ENCODE assay signal across 8 cellular contexts in genomic region chr15:68154923-68155559, GRCh38. TPM values are rescaled to one million over a fixed set of nuclear protein-coding genes. Genes with fewer than 3 reads are reported as not detected.
A peak's percentile ranks its signal among the peaks of the same experiment; 100 is the strongest.
DNase-seq lines count a peak whose midpoint lies in the region; ATAC-seq, FAIRE-seq and TF ChIP-seq lines count a peak whose summit lies in the region.

No MANE protein-coding gene starts in this region.

- BruUV-seq in K562 (replicated peaks; lab: Mats Ljungman, UMichigan), result no TSS peak

- DNase-seq in BE2C (peak; percentile 55), GM12891 (ENCODE audit: insufficient read length, low spot score) (no peak), NCI-H446 (lab: John Stamatoyannopoulos, UW) (peak; percentile 4 to 65), K562 (ENCODE audit: extremely low read depth in 1 of 4, low spot score in 3 of 4) (peak in 3 of 4 experiments; percentile 24 to 56 (median 26)), iPS DF 4.7 (ENCODE audit: extremely low read depth, low spot score) (peak; percentile 19)
- DNase-seq in stimulated activated naive B cell treated with anti-CD40 and anti-IgM and Interleukin-4, amounts not matched to agents 10 μg/mL and 1 μg/mL and 100 μg/mL, for 72 hours, result peak; percentile 10
- DNase-seq in effector CD8-positive, alpha-beta T cell (lab: John Stamatoyannopoulos, UW), result no peak

- intact Hi-C loops in K562 (cut with micrococcal nuclease), result loop anchor here (1.0 to 10.0 kb wide), 2 partner anchors 100 to 292 kb away; partner anchors contain the start of gene PIAS1

- no peak overlapping the region for H3K27ac Mint-ChIP-seq in stimulated activated naive B cell treated with anti-CD40 and anti-IgM and Interleukin-4, amounts not matched to agents 10 μg/mL and 1 μg/mL and 100 μg/mL, for 72 hours

- H3K79me2 ChIP-seq in K562 (ENCODE audit: control insufficient read depth, insufficient read depth, low read length), result no peaks in the 10 kb centered on the region

- H3K27me3 ChIP-seq in BE2C (no peaks in the 10 kb centered on the region), K562 (ENCODE audit: control insufficient read depth in 2 of 2, insufficient read depth in 2 of 2, low read length in 2 of 2) (no peaks in the 10 kb centered on the region)

- no peaks in the 10 kb centered on the region for H3K9me1 ChIP-seq in K562 (ENCODE audit: control insufficient read depth, insufficient read depth, low read length)

- CTCF ChIA-PET in K562 (lab: Yijun Ruan, JAX; ENCODE audit: low intra/inter-chr PET ratio), result interaction anchor here (0.9 to 2.1 kb wide), 4 partner anchors 288 to 315 kb away, joined by 3 to 13 read pairs (median 4); partner anchors contain the start of gene RNU6-1

- peaks cover 3% of the 10 kb centered on the region for H3K36me3 ChIP-seq in BE2C
- peaks cover 55% of the 10 kb centered on the region for H3K36me3 ChIP-seq in K562 (ENCODE audit: control insufficient read depth, insufficient read depth, low read length)

- H3K4me2 ChIP-seq in K562 (ENCODE audit: insufficient read depth, low read length), result no peak overlapping the region

- TF ChIP-seq RAD21 in K562 (CRISPR knock-in tag; conservative IDR thresholded peaks at IDR 0.05 in 1 of 2, IDR thresholded peaks at IDR 0.05 in 1 of 2), result peak; percentile 84 to 85

- H3K4me3 ChIP-seq in BE2C (ENCODE audit: low read depth, low read length) (no peak overlapping the region), K562 (no peak overlapping the region)

- TF ChIP-seq CTCF in BE2C (IDR thresholded peaks at IDR 0.05; ENCODE audit: low read depth, low read length) (peak; percentile 87), K562 (IDR thresholded peaks at IDR 0.05 in 2 of 3, conservative IDR thresholded peaks at IDR 0.05 in 1 of 3; ENCODE audit: insufficient read depth in 2 of 3, low read depth in 1 of 3, low read length in 3 of 3) (peak; percentile 56 to 79 (median 58))

- no peaks in the 10 kb centered on the region for H3K9me3 ChIP-seq in BE2C
- no peaks in the 10 kb centered on the region for H3K9me3 ChIP-seq in K562 (replicated peaks; ENCODE audit: control insufficient read depth, insufficient read depth, low read depth, low read length)

- no peaks in the 10 kb centered on the region for H4K20me1 ChIP-seq in K562 (replicated peaks; ENCODE audit: control insufficient read depth, insufficient read depth, low read length)

- WGBS in K562 (ENCODE audit: insufficient coverage, low coverage, missing lambda C conversion rate), result 66% methylated on average over 4 of the region's 4 CpGs

- H3K4me1 ChIP-seq in BE2C (no peaks in the 10 kb centered on the region), K562 (replicated peaks in 1 of 2; ENCODE audit: control insufficient read depth in 2 of 2, insufficient read depth in 2 of 2, low read length in 2 of 2) (no peaks in the 10 kb centered on the region)

- no peak overlapping the region for H3K4me3 Mint-ChIP-seq in stimulated activated naive B cell treated with anti-CD40 and anti-IgM and Interleukin-4, amounts not matched to agents 10 μg/mL and 1 μg/mL and 100 μg/mL, for 72 hours

- no peaks in the 10 kb centered on the region for H3K4me1 Mint-ChIP-seq in stimulated activated naive B cell treated with anti-CD40 and anti-IgM and Interleukin-4, amounts not matched to agents 10 μg/mL and 1 μg/mL and 100 μg/mL, for 72 hours

- TF ChIP-seq POLR2A in GM12891 (IDR thresholded peaks at IDR 0.05; ENCODE audit: low read depth, low read length) (no peak), K562 (conservative IDR thresholded peaks at IDR 0.05) (no peak)

- H3K9ac ChIP-seq in K562 (ENCODE audit: insufficient read depth in 1 of 2, low read depth in 2 of 2, low read length in 2 of 2), result no peak overlapping the region

- TF ChIP-seq EP300 in K562 (IDR thresholded peaks at IDR 0.05; ENCODE audit: low read length), result no peak

- peaks cover 13 to 20% of the 10 kb centered on the region in 2 donors for H3K36me3 Mint-ChIP-seq in stimulated activated naive B cell treated with anti-CD40 and anti-IgM and Interleukin-4, amounts not matched to agents 10 μg/mL and 1 μg/mL and 100 μg/mL, for 72 hours

- no peaks in the 10 kb centered on the region for H3K27me3 Mint-ChIP-seq in stimulated activated naive B cell treated with anti-CD40 and anti-IgM and Interleukin-4, amounts not matched to agents 10 μg/mL and 1 μg/mL and 100 μg/mL, for 72 hours

- H3K9me3 Mint-ChIP-seq in stimulated activated naive B cell treated with anti-CD40 and anti-IgM and Interleukin-4, amounts not matched to agents 10 μg/mL and 1 μg/mL and 100 μg/mL, for 72 hours, result no peaks in the 10 kb centered on the region

- peak; percentile 66; the same call in 2 of the 3 replicates for ATAC-seq in K562
- ATAC-seq in stimulated activated naive B cell treated with anti-CD40 and anti-IgM and Interleukin-4, amounts not matched to agents 10 μg/mL and 1 μg/mL and 100 μg/mL, for 72 hours (replicated peaks), result no peak
- no peak for ATAC-seq in HG02678 (IDR thresholded peaks at IDR 0.05; ENCODE audit: unreplicated experiment)

- no peak overlapping the region for H2AFZ ChIP-seq in K562 (ENCODE audit: low read depth, low read length)

- in situ Hi-C loops in K562 (cut with MboI), result no loop called here

- FAIRE-seq in GM12891 (lab: Jason Lieb, UNC) (peak; percentile 75), K562 (lab: Jason Lieb, UNC) (peak; percentile 89)

- POLR2A ChIA-PET in K562 (lab: Yijun Ruan, JAX), result interaction anchor here (1.0 to 1.5 kb wide), 5 partner anchors 14 to 314 kb away, joined by 3 to 6 read pairs (median 4); partner anchors contain the start of gene PIAS1

- no peak overlapping the region for H3K27ac ChIP-seq in K562 (ENCODE audit: extremely low read depth, low read depth, low read length)

TF ChIP-seq in GM12891, 5 proteins besides CTCF, POLR2A, EP300 and RAD21:
- TF ChIP-seq POU2F2 (IDR thresholded peaks at IDR 0.05; ENCODE audit: low read depth, low read length) (no peak), POLR2AphosphoS5 (IDR thresholded peaks at IDR 0.05; ENCODE audit: low read depth, low read length) (no peak), TAF1 (IDR thresholded peaks at IDR 0.05; ENCODE audit: low read depth, low read length) (no peak), PAX5 (IDR thresholded peaks at IDR 0.05; ENCODE audit: insufficient read depth, low read length, severe bottlenecking) (no peak)

TF ChIP-seq in K562, 482 proteins besides CTCF, POLR2A, EP300 and RAD21 (continues in another document):
- TF ChIP-seq ATF1 (CRISPR knock-in tag; IDR thresholded peaks at IDR 0.05) (no peak), ATF1 (tag; IDR thresholded peaks at IDR 0.05) (no peak), NFIX (CRISPR knock-in tag; IDR thresholded peaks at IDR 0.05; ENCODE audit: low read depth) (no peak), ZHX1 (conservative IDR thresholded peaks at IDR 0.05; ENCODE audit: low read length) (no peak), SMC3 (conservative IDR thresholded peaks at IDR 0.05; ENCODE audit: insufficient read depth, low read depth, low read length) (peak; percentile 60), MTA1 (IDR thresholded peaks at IDR 0.05; ENCODE audit: borderline replicate concordance) (no peak), NFYB (IDR thresholded peaks at IDR 0.05; ENCODE audit: extremely low read depth, insufficient read length) (no peak), SMAD4 (CRISPR knock-in tag; conservative IDR thresholded peaks at IDR 0.05) (no peak), NFATC3 (IDR thresholded peaks at IDR 0.05) (no peak), ARID2 (IDR thresholded peaks at IDR 0.05) (peak; percentile 55; the same call in 1 of the 2 replicates), TCFL5 (CRISPR knock-in tag; conservative IDR thresholded peaks at IDR 0.05) (no peak)

RNA-seq across cellular contexts. Expression of gene CALML4, which starts 50.1 kb away (rescaled TPM):
- 4.1 TPM for polyA plus RNA-seq in BE2C (2012; ENCODE audit: insufficient read depth, insufficient read length, low read depth)
- polyA plus RNA-seq in GM12891 (2012; ENCODE audit: low read depth, missing spikeins), result 2.8 TPM
- total RNA-seq in K562 (2011; cell fraction: chromatin; rRNA removed; ENCODE audit: low replicate concordance), result 41.4 and 49.7 TPM in 2 replicates
- total RNA-seq in K562 (2011; cell fraction: nucleolus; rRNA removed), result 19.3 and 20.3 TPM in 2 replicates
- 29.4 and 47.2 TPM in 2 replicates for total RNA-seq in K562 (2011; cell fraction: nucleoplasm; rRNA removed)
- 7.6 and 8.7 TPM in 2 replicates for total RNA-seq in K562 (2014; rRNA removed)
- total RNA-seq in K562 (2014; rRNA removed; fragmentation: Illumina TruSeq; extraction: Trizol), result 15.5 and 19.8 TPM in 2 replicates
- total RNA-seq in K562 (2015; rRNA removed; fragmentation: Illumina TruSeq; extraction: Trizol), result 16.7 and 17.4 TPM in 2 replicates
- 6.3 and 6.5 TPM in 2 replicates for total RNA-seq in K562 (2021)
- polyA plus RNA-seq in K562 (2011; rRNA removed), result 16.9 and 18.2 TPM in 2 replicates
- polyA plus RNA-seq in K562 (2011; cell fraction: cytosol; rRNA removed), result 2.6 and 3.5 TPM in 2 replicates
- polyA plus RNA-seq in K562 (2011; cell fraction: nucleus; rRNA removed), result 11.0 and 16.7 TPM in 2 replicates
- polyA plus RNA-seq in K562 (2012), result 6.4 and 11.6 TPM in 2 replicates
- polyA plus RNA-seq in K562 (2014; fragmentation: Illumina TruSeq; extraction: Trizol), result 20.8 and 24.4 TPM in 2 replicates
- polyA plus RNA-seq in K562 (2014; fragmentation: Nextera tagmentation; extraction: Ambion mirVana), result 1 to 10 TPM; 2.8 to 3.8 TPM
- 15.6 and 30.6 TPM in 2 replicates for polyA plus RNA-seq in K562 (2014; rRNA removed)
- polyA minus RNA-seq in K562 (2011; rRNA and poly(A)+ RNA removed), result 6.1 and 7.6 TPM in 2 replicates
- polyA minus RNA-seq in K562 (2011; cell fraction: cytosol; rRNA and poly(A)+ RNA removed), result 0.73 and 1.2 TPM in 2 replicates
- 3.6 and 6.1 TPM in 2 replicates for polyA minus RNA-seq in K562 (2011; cell fraction: nucleus; rRNA and poly(A)+ RNA removed)

Comparison
In these comparisons a context has a peak if more than half of its experiments do, and no peak if none do; other contexts are left out.
1. DNase-seq: peak in BE2C (single experiment), NCI-H446 (2 of 2), K562 (3 of 4), iPS DF 4.7 (single experiment) and stimulated activated naive B cell treated with anti-CD40 and anti-IgM and Interleukin-4, amounts not matched to agents 10 μg/mL and 1 μg/mL and 100 μg/mL, for 72 hours (single experiment); none in GM12891 (single experiment) and effector CD8-positive, alpha-beta T cell (single experiment).